ENCODE assay signal across 1 cellular context in the genomic region with DNA sequence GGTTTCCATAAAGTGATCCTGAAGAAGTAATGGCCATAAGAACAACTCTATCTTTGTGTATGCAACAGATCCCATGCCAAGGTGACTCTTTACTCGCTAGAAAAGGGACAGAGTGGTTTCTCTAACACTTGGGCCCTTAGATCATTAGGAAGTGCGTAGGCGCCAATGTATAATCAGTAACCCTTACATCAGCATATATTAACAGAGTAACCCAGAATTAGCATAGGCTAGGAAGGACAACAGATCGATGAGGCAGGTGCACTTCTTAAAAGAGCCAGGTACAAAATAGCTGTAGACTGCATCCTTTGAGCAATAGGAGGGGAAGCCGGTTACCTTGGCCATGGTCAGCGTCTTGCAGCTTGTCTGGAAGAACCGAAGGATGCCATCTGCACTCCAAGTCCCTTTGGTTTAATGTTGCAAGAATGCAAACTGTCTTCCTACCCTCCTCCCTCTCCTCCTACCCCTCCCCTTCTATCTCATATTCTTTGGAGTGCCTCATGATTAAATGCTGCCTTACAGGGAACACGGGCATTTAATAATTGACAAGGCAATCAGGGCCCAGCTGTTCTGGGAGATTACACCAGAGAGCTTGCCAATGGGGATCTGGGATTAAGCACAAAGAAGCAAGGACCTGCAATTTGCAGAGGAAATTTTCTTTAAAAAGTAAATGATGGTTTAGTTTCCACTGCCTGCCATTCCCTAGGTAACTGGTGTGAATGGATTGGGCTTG.
TF ChIP-seq lines count a peak whose summit lies in the region.

No MANE protein-coding gene starts in this region.

TF ChIP-seq in IMR-90, 13 proteins besides CTCF, POLR2A, EP300 and RAD21:
- TF ChIP-seq MAFK (IDR thresholded peaks at IDR 0.05; ENCODE audit: low read depth, low read length) = peak; percentile 69
- TF ChIP-seq, protein P1, sequence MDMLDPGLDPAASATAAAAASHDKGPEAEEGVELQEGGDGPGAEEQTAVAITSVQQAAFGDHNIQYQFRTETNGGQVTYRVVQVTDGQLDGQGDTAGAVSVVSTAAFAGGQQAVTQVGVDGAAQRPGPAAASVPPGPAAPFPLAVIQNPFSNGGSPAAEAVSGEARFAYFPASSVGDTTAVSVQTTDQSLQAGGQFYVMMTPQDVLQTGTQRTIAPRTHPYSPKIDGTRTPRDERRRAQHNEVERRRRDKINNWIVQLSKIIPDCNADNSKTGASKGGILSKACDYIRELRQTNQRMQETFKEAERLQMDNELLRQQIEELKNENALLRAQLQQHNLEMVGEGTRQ (IDR thresholded peaks at IDR 0.05; ENCODE audit: low read depth, low read length) = no peak
